Comparison of ENCODE assay signal across 1 cellular context in genomic region chr17:61915162-61915561, GRCh38. TPM values are rescaled to one million over a fixed set of nuclear protein-coding genes. Genes with fewer than 3 reads are reported as not detected.
"Had no signal": no experiment of that assay in that cellular context is flagged by ENCODE, and none has a peak within 500 bp of the region (broad histone marks: within the 10 kb centered on the region; RNA-seq: fewer than 3 reads in every experiment).

No MANE protein-coding gene starts in this region.

RNA-seq across cellular contexts. Expression of gene BRIP1, which starts 51.8 kb away (rescaled TPM):
- total RNA-seq: right atrium auricular region had no signal
